9 cellular contexts compared by ENCODE assay signal in genomic region chr10:123967626-123968243, GRCh38.
DNase-seq lines count a peak whose midpoint lies in the region; ATAC-seq and TF ChIP-seq lines count a peak whose summit lies in the region.
"Had no signal": no experiment of that assay in that cellular context is flagged by ENCODE, and none has a peak within 500 bp of the region (broad histone marks: within the 10 kb centered on the region; RNA-seq: fewer than 3 reads in every experiment).

No MANE protein-coding gene starts in this region.

- TF ChIP-seq CTCF in endothelial cell (IDR thresholded peaks at IDR 0.05; ENCODE audit: unreplicated experiment) = peak; percentile 91

- no peak overlapping the region for H3K27ac Mint-ChIP-seq in activated CD4-positive, alpha-beta T cell treated with anti-CD3 and anti-CD28 coated beads, Interleukin-2, amount 10 ng/mL, durations not matched to agents 24 days and 14 days
- no peak overlapping the region for H3K27ac Mint-ChIP-seq in endothelial cell (ENCODE audit: unreplicated experiment)
- H3K27ac Mint-ChIP-seq: dendritic cell treated with granulocyte-macrophage colony-stimulating factor and Interleukin-4, amounts not matched to agents 40 ng/mL and 50 ng/mL, for 4 days had no signal

- H3K9me3 Mint-ChIP-seq in activated CD4-positive, alpha-beta T cell treated with anti-CD3 and anti-CD28 coated beads, Interleukin-2, amount 10 ng/mL, durations not matched to agents 24 days and 14 days = no peaks in the 10 kb centered on the region
- H3K9me3 Mint-ChIP-seq in endothelial cell (ENCODE audit: unreplicated experiment) = no peaks in the 10 kb centered on the region
- H3K9me3 Mint-ChIP-seq: dendritic cell treated with granulocyte-macrophage colony-stimulating factor and Interleukin-4, amounts not matched to agents 40 ng/mL and 50 ng/mL, for 4 days had no signal

- DNase-seq in NCI-H510A treated with DMSO at 0.1 percent for 48 hours (lab: John Stamatoyannopoulos, UW) = peak; percentile 67
- no peak for DNase-seq in NCI-H510A (lab: John Stamatoyannopoulos, UW)
- DNase-seq in NAMALWA (ENCODE audit: low spot score) = peak; percentile 70
- DNase-seq in activated CD4-positive, alpha-beta T cell treated with anti-CD3 and anti-CD28 coated beads, Interleukin-2, amount 10 ng/mL, durations not matched to agents 24 days and 14 days = peak; percentile 84
- DNase-seq in endothelial cell (ENCODE audit: low spot score) = peak; percentile 93
- peak; percentile 68 for DNase-seq in midbrain (lab: John Stamatoyannopoulos, UW)
- peak; percentile 74 for DNase-seq in stimulated activated naive CD8-positive, alpha-beta T cell treated with anti-CD3 and anti-CD28 coated beads, Interleukin-15, Interleukin-2, amounts not matched to agents 100 U/mL and 50 U/mL, for 24 hours

- no peak overlapping the region for H3K4me3 Mint-ChIP-seq in activated CD4-positive, alpha-beta T cell treated with anti-CD3 and anti-CD28 coated beads, Interleukin-2, amount 10 ng/mL, durations not matched to agents 24 days and 14 days
- H3K4me3 Mint-ChIP-seq in endothelial cell (ENCODE audit: unreplicated experiment) = no peak overlapping the region
- H3K4me3 Mint-ChIP-seq: dendritic cell treated with granulocyte-macrophage colony-stimulating factor and Interleukin-4, amounts not matched to agents 40 ng/mL and 50 ng/mL, for 4 days had no signal

- no peaks in the 10 kb centered on the region for H3K36me3 Mint-ChIP-seq in activated CD4-positive, alpha-beta T cell treated with anti-CD3 and anti-CD28 coated beads, Interleukin-2, amount 10 ng/mL, durations not matched to agents 24 days and 14 days (ENCODE audit: low read depth)
- peaks cover 7% of the 10 kb centered on the region for H3K36me3 Mint-ChIP-seq in endothelial cell (ENCODE audit: low read depth, unreplicated experiment)

- no peaks in the 10 kb centered on the region for H3K4me1 Mint-ChIP-seq in activated CD4-positive, alpha-beta T cell treated with anti-CD3 and anti-CD28 coated beads, Interleukin-2, amount 10 ng/mL, durations not matched to agents 24 days and 14 days
- peaks cover 17% of the 10 kb centered on the region for H3K4me1 Mint-ChIP-seq in endothelial cell (ENCODE audit: unreplicated experiment)

- ATAC-seq in stimulated activated naive CD8-positive, alpha-beta T cell treated with anti-CD3 and anti-CD28 coated beads, Interleukin-15, Interleukin-2, amounts not matched to agents 100 U/mL and 50 U/mL, for 24 hours = peak; percentile 36
- no peak for ATAC-seq in GM21619 (IDR thresholded peaks at IDR 0.05; ENCODE audit: unreplicated experiment)

- intact Hi-C loops in activated CD4-positive, alpha-beta T cell treated with anti-CD3 and anti-CD28 coated beads, Interleukin-2, amount 10 ng/mL, durations not matched to agents 24 days and 14 days (cut with micrococcal nuclease) = loop anchor here (2.0 kb wide), 1 partner anchor 393 kb away; no protein-coding TSS in a partner anchor

- H3K27me3 Mint-ChIP-seq in activated CD4-positive, alpha-beta T cell treated with anti-CD3 and anti-CD28 coated beads, Interleukin-2, amount 10 ng/mL, durations not matched to agents 24 days and 14 days = peaks cover 38% of the 10 kb centered on the region
- peaks cover 9% of the 10 kb centered on the region for H3K27me3 Mint-ChIP-seq in endothelial cell (ENCODE audit: unreplicated experiment)
